In genomic region chr5:36384845-36385244, GRCh38 we compare ENCODE assay signal across 15 cellular contexts.
A peak's percentile ranks its signal among the peaks of the same experiment; 100 is the strongest.
DNase-seq lines count a peak whose midpoint lies in the region; ATAC-seq and TF ChIP-seq lines count a peak whose summit lies in the region.
"Had no signal": no experiment of that assay in that cellular context is flagged by ENCODE, and none has a peak within 500 bp of the region (broad histone marks: within the 10 kb centered on the region; RNA-seq: fewer than 3 reads in every experiment).

No MANE protein-coding gene starts in this region.

- no peak overlapping the region for H3K4me3 Mint-ChIP-seq in activated T-helper 1 cell treated with anti-CD3 and anti-CD28 coated beads, Interleukin-12 subunit alpha, Interleukin-12 subunit beta, Interleukin-2, Interleukin-4 antibody, amounts not matched to agents 30 ng/mL and 10 ng/mL and 1 ng/mL, durations not matched to agents 14 hours and 24 hours and 36 hours
- H3K4me3 Mint-ChIP-seq: CD4-positive, CD25-positive, alpha-beta regulatory T cell; HFFc6 had no signal

- no peaks in the 10 kb centered on the region for H3F3A ChIP-seq in Loucy (ENCODE audit: low read depth)

- WGBS in right lobe of liver (ENCODE audit: insufficient coverage, low coverage, low lambda C conversion rate, missing lambda C conversion rate) = 30% methylated on average over 3 of the region's 3 CpGs
- 63% methylated on average over 3 of the region's 3 CpGs for WGBS in aorta, 2 donors

- H3K27ac ChIP-seq in right lobe of liver (peak overlapping the region in 2 of 3 donors; percentile 59 to 68), aorta (ENCODE audit: low read depth in 1 of 2, low read length in 2 of 2) (no peak overlapping the region)
- H3K27ac ChIP-seq: A549 had no signal

- no peaks in the 10 kb centered on the region for H3K9me3 Mint-ChIP-seq in activated T-helper 1 cell treated with anti-CD3 and anti-CD28 coated beads, Interleukin-12 subunit alpha, Interleukin-12 subunit beta, Interleukin-2, Interleukin-4 antibody, amounts not matched to agents 30 ng/mL and 10 ng/mL and 1 ng/mL, durations not matched to agents 14 hours and 24 hours and 36 hours
- H3K9me3 Mint-ChIP-seq: CD4-positive, CD25-positive, alpha-beta regulatory T cell; HFFc6 had no signal

- H3K4me1 ChIP-seq in Loucy (ENCODE audit: insufficient read depth, low read length, poor library complexity, severe bottlenecking) = peaks cover 34% of the 10 kb centered on the region
- H3K4me1 ChIP-seq in right lobe of liver = peaks cover 0 to 16% (median 0%) of the 10 kb centered on the region in 4 donors
- no peaks in the 10 kb centered on the region for H3K4me1 ChIP-seq in aorta (ENCODE audit: control insufficient read depth in 1 of 2, insufficient read depth in 2 of 2, low read length in 2 of 2)
- H3K4me1 ChIP-seq: A549, BE2C, HAP-1 had no signal

- H3K9ac ChIP-seq in Loucy (ENCODE audit: low read depth, low read length, poor library complexity, severe bottlenecking) = no peak overlapping the region

- H3K9me3 ChIP-seq in Loucy (ENCODE audit: insufficient read depth, low read depth, low read length) (no peaks in the 10 kb centered on the region), right lobe of liver (no peaks in the 10 kb centered on the region), aorta (ENCODE audit: control insufficient read depth, low read length) (no peaks in the 10 kb centered on the region)
- H3K9me3 ChIP-seq: A549, BE2C, HAP-1 had no signal

- DNase-seq in activated T-helper 1 cell treated with anti-CD3 and anti-CD28 coated beads, Interleukin-12 subunit alpha, Interleukin-12 subunit beta, Interleukin-2, Interleukin-4 antibody, amounts not matched to agents 30 ng/mL and 10 ng/mL and 1 ng/mL, durations not matched to agents 14 hours and 24 hours and 36 hours (ENCODE audit: low spot score) = no peak
- DNase-seq in right lobe of liver = no peak
- DNase-seq in anterior cingulate cortex (lab: John Stamatoyannopoulos, UW) = no peak
- no peak for DNase-seq in aorta
- no peak for DNase-seq in COR-L47 (lab: John Stamatoyannopoulos, UW)
- DNase-seq: BE2C; Calu3; CD4-positive, CD25-positive, alpha-beta regulatory T cell; DMS 273 treated with DMSO at 0.1 percent for 48 hours; HFFc6 had no signal

- intact Hi-C loops in activated T-helper 1 cell treated with anti-CD3 and anti-CD28 coated beads, Interleukin-12 subunit alpha, Interleukin-12 subunit beta, Interleukin-2, Interleukin-4 antibody, amounts not matched to agents 30 ng/mL and 10 ng/mL and 1 ng/mL, durations not matched to agents 14 hours and 24 hours and 36 hours (cut with micrococcal nuclease) = no loop called here
- intact Hi-C loops in right lobe of liver (cut with DNase I) (no loop called here), aorta (cut with DNase I) (no loop called here)

- no peaks in the 10 kb centered on the region for H3K79me2 ChIP-seq in Loucy (ENCODE audit: insufficient read depth, low read length)

- no peaks in the 10 kb centered on the region for H4K20me1 ChIP-seq in Loucy (ENCODE audit: insufficient read depth, low read length, poor library complexity, severe bottlenecking)

- TF ChIP-seq CTCF in Loucy (conservative IDR thresholded peaks at IDR 0.05; ENCODE audit: low read length) = no peak
- no peak for TF ChIP-seq CTCF in right lobe of liver (IDR thresholded peaks at IDR 0.05)

- H2AFZ ChIP-seq in Loucy (ENCODE audit: low read length) = 0 out of 2 replicates have a peak overlapping the region, but pooled peaks have one; percentile 32

- peaks cover 16% of the 10 kb centered on the region for H3K4me1 Mint-ChIP-seq in activated T-helper 1 cell treated with anti-CD3 and anti-CD28 coated beads, Interleukin-12 subunit alpha, Interleukin-12 subunit beta, Interleukin-2, Interleukin-4 antibody, amounts not matched to agents 30 ng/mL and 10 ng/mL and 1 ng/mL, durations not matched to agents 14 hours and 24 hours and 36 hours (ENCODE audit: low read depth)
- H3K4me1 Mint-ChIP-seq: CD4-positive, CD25-positive, alpha-beta regulatory T cell had no signal

- no peaks in the 10 kb centered on the region for H3K36me3 Mint-ChIP-seq in activated T-helper 1 cell treated with anti-CD3 and anti-CD28 coated beads, Interleukin-12 subunit alpha, Interleukin-12 subunit beta, Interleukin-2, Interleukin-4 antibody, amounts not matched to agents 30 ng/mL and 10 ng/mL and 1 ng/mL, durations not matched to agents 14 hours and 24 hours and 36 hours (ENCODE audit: low read depth)
- H3K36me3 Mint-ChIP-seq: CD4-positive, CD25-positive, alpha-beta regulatory T cell had no signal

- peak overlapping the region; percentile 21 for H3K4me2 ChIP-seq in Loucy (ENCODE audit: low read depth, low read length, poor library complexity, severe bottlenecking)
- H3K4me2 ChIP-seq: A549 had no signal

- H3K27me3 Mint-ChIP-seq in activated T-helper 1 cell treated with anti-CD3 and anti-CD28 coated beads, Interleukin-12 subunit alpha, Interleukin-12 subunit beta, Interleukin-2, Interleukin-4 antibody, amounts not matched to agents 30 ng/mL and 10 ng/mL and 1 ng/mL, durations not matched to agents 14 hours and 24 hours and 36 hours (ENCODE audit: insufficient read depth) = no peaks in the 10 kb centered on the region

- TF ChIP-seq POLR2A in right lobe of liver (IDR thresholded peaks at IDR 0.05) = no peak

- H3K9me2 ChIP-seq in Loucy (replicated peaks; ENCODE audit: low read depth, low read length) = no peaks in the 10 kb centered on the region

- H3K27ac Mint-ChIP-seq in activated T-helper 1 cell treated with anti-CD3 and anti-CD28 coated beads, Interleukin-12 subunit alpha, Interleukin-12 subunit beta, Interleukin-2, Interleukin-4 antibody, amounts not matched to agents 30 ng/mL and 10 ng/mL and 1 ng/mL, durations not matched to agents 14 hours and 24 hours and 36 hours = peak overlapping the region; percentile 52
- H3K27ac Mint-ChIP-seq: CD4-positive, CD25-positive, alpha-beta regulatory T cell; HFFc6 had no signal

- ATAC-seq in right lobe of liver = peak in 3 of 4 donors; percentile 12 to 49 (median 37)
- no peak for ATAC-seq in aorta (ENCODE audit: low FRiP score)
- ATAC-seq in GM19324 (IDR thresholded peaks at IDR 0.05; ENCODE audit: low FRiP score, unreplicated experiment) = no peak
- ATAC-seq: A549, GM12878 had no signal

- H3K36me3 ChIP-seq in Loucy (ENCODE audit: insufficient read depth, low read length) (no peaks in the 10 kb centered on the region), right lobe of liver (no peaks in the 10 kb centered on the region), aorta (ENCODE audit: control insufficient read depth in 1 of 2, insufficient read depth in 2 of 2, low read length in 1 of 2) (no peaks in the 10 kb centered on the region)
- H3K36me3 ChIP-seq: BE2C, HAP-1 had no signal

- H3K27me3 ChIP-seq in Loucy (ENCODE audit: insufficient read depth, low read length, poor library complexity, severe bottlenecking) (no peaks in the 10 kb centered on the region), right lobe of liver (no peaks in the 10 kb centered on the region), aorta (ENCODE audit: control insufficient read depth in 1 of 2, insufficient read depth in 2 of 2, low read length in 1 of 2) (no peaks in the 10 kb centered on the region)

- H3K4me3 ChIP-seq in Loucy (ENCODE audit: low read length, poor library complexity, severe bottlenecking) = no peak overlapping the region
- no peak overlapping the region for H3K4me3 ChIP-seq in right lobe of liver
- no peak overlapping the region for H3K4me3 ChIP-seq in aorta (ENCODE audit: low read length in 2 of 2)
- H3K4me3 ChIP-seq: A549, GM12878, HAP-1 had no signal

Comparison
In these comparisons a context has a peak if more than half of its experiments do, and no peak if none do; other contexts are left out.
1. ATAC-seq: peak in right lobe of liver (3 of 4); none in aorta (single experiment) and GM19324 (single experiment).
2. H3K27ac ChIP-seq: peak in right lobe of liver (2 of 3); none in aorta (0 of 2).